In the genomic region with DNA sequence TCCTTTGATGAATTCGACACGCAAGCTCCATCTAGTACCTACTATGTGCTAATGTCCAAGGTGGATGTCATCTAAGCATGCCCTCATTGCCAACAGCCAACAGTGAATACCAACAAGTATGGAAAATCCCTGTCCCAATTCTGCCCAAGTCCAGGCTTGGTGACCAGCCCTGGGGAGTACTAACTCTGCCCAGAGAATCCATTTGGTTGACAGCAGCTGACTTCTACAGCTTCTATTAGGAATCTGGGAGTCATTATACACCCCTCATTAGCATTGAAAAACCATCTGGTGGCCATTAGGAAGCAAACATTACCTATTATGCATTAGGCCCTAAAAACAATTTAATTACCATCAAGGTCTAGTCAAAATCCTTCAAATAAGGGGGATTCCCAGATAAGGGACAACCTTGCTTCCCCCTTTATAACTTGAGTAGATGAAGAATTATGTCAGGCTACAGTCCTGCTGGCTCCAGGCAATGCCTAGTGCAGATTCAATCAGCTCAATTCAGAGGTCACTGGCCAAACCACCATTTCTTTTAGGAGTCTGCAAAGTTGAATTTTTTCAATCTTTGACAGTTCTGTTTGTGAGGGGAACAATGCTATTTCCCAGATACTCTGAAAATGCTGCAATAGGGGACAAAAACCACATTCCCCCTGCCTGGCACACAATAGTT, we compare ENCODE assay signal across 24 cellular contexts.
"Had no signal": no experiment of that assay in that cellular context is flagged by ENCODE, and none has a peak within 500 bp of the region (broad histone marks: within the 10 kb centered on the region; RNA-seq: fewer than 3 reads in every experiment).

No MANE protein-coding gene starts in this region.

- H3K4me1 Mint-ChIP-seq: mesothelial cell of epicardium; naive B cell; natural killer cell; nephron progenitor cell; stimulated activated memory B cell treated with anti-CD40 and anti-IgM and Interleukin-4, amounts not matched to agents 10 μg/mL and 1 μg/mL and 100 μg/mL, for 72 hours; stimulated activated naive CD8-positive, alpha-beta T cell treated with anti-CD3 and anti-CD28 coated beads, Interleukin-15, amount 100 ng/mL, for 72 hours had no signal

- H3K4me3 ChIP-seq: left ventricle myocardium inferior, lung, ovary, right atrium auricular region, right lobe of liver, smooth muscle cell, tibial nerve, upper lobe of left lung, vagina had no signal

- H3K36me3 Mint-ChIP-seq: mesothelial cell of epicardium; naive B cell; natural killer cell; stimulated activated memory B cell treated with anti-CD40 and anti-IgM and Interleukin-4, amounts not matched to agents 10 μg/mL and 1 μg/mL and 100 μg/mL, for 72 hours had no signal

- H3K36me3 ChIP-seq: left ventricle myocardium inferior, ovary, right atrium auricular region, right lobe of liver, tibial nerve, upper lobe of left lung, vagina had no signal

- H3K9me3 ChIP-seq: ovary, right atrium auricular region, right lobe of liver, tibial nerve, upper lobe of left lung, vagina had no signal

- H3K27me3 Mint-ChIP-seq: naive B cell; progenitor cell of endocrine pancreas; stimulated activated memory B cell treated with anti-CD40 and anti-IgM and Interleukin-4, amounts not matched to agents 10 μg/mL and 1 μg/mL and 100 μg/mL, for 72 hours had no signal

- DNase-seq: islet precursor cell; left ventricle myocardium inferior; mesendoderm; naive B cell; natural killer cell; nephron progenitor cell; ovary; right lobe of liver; stimulated activated CD4-positive, alpha-beta T cell treated with anti-CD3 and anti-CD28 coated beads, Interleukin-1b, Interleukin-23, amount 100 ng/mL, for 48 hours; stimulated activated CD4-positive, alpha-beta T cell treated with anti-CD3 and anti-CD28 coated beads, Interleukin-2, amount 100 ng/mL, for 48 hours; stimulated activated CD4-positive, alpha-beta T cell treated with anti-CD3 and anti-CD28 coated beads, Interleukin-4, amount 100 ng/mL, for 4 hours; stimulated activated CD8-positive, alpha-beta memory T cell treated with anti-CD3 and anti-CD28 coated beads, Interleukin-4, amount 100 ng/mL, for 48 hours; stimulated activated naive CD4-positive, alpha-beta T cell treated with Interleukin-2 at 50 U/mL for 16 hours; stimulated activated naive CD8-positive, alpha-beta T cell treated with anti-CD3 and anti-CD28 coated beads, Interleukin-15, amount 100 ng/mL, for 72 hours; substantia nigra; upper lobe of left lung had no signal

- H3K4me2 ChIP-seq: smooth muscle cell had no signal

- H3K9me3 Mint-ChIP-seq: mesothelial cell of epicardium; nephron progenitor cell; stimulated activated naive CD8-positive, alpha-beta T cell treated with anti-CD3 and anti-CD28 coated beads, Interleukin-15, amount 100 ng/mL, for 72 hours had no signal

- H3K27ac Mint-ChIP-seq: mesothelial cell of epicardium; naive B cell; natural killer cell; nephron progenitor cell; progenitor cell of endocrine pancreas; stimulated activated memory B cell treated with anti-CD40 and anti-IgM and Interleukin-4, amounts not matched to agents 10 μg/mL and 1 μg/mL and 100 μg/mL, for 72 hours; stimulated activated naive CD8-positive, alpha-beta T cell treated with anti-CD3 and anti-CD28 coated beads, Interleukin-15, amount 100 ng/mL, for 72 hours had no signal

- H3K4me3 Mint-ChIP-seq: mesothelial cell of epicardium; naive B cell; natural killer cell; nephron progenitor cell; stimulated activated memory B cell treated with anti-CD40 and anti-IgM and Interleukin-4, amounts not matched to agents 10 μg/mL and 1 μg/mL and 100 μg/mL, for 72 hours; stimulated activated naive CD8-positive, alpha-beta T cell treated with anti-CD3 and anti-CD28 coated beads, Interleukin-15, amount 100 ng/mL, for 72 hours had no signal

- H3K27me3 ChIP-seq: ovary, right atrium auricular region, right lobe of liver, tibial nerve, upper lobe of left lung, vagina had no signal

- H3K4me1 ChIP-seq: left ventricle myocardium inferior, right atrium auricular region, right lobe of liver, tibial nerve, upper lobe of left lung, vagina had no signal

- H3K27ac ChIP-seq: left ventricle myocardium inferior, ovary, right atrium auricular region, right lobe of liver, tibial nerve, upper lobe of left lung, vagina had no signal

- ATAC-seq: natural killer cell; right lobe of liver; stimulated activated memory B cell treated with anti-CD40 and anti-IgM and Interleukin-4, amounts not matched to agents 10 μg/mL and 1 μg/mL and 100 μg/mL, for 72 hours; stimulated activated naive CD8-positive, alpha-beta T cell treated with anti-CD3 and anti-CD28 coated beads, Interleukin-15, amount 100 ng/mL, for 72 hours had no signal
